ENCODE assay signal across 8 cellular contexts in the genomic region with DNA sequence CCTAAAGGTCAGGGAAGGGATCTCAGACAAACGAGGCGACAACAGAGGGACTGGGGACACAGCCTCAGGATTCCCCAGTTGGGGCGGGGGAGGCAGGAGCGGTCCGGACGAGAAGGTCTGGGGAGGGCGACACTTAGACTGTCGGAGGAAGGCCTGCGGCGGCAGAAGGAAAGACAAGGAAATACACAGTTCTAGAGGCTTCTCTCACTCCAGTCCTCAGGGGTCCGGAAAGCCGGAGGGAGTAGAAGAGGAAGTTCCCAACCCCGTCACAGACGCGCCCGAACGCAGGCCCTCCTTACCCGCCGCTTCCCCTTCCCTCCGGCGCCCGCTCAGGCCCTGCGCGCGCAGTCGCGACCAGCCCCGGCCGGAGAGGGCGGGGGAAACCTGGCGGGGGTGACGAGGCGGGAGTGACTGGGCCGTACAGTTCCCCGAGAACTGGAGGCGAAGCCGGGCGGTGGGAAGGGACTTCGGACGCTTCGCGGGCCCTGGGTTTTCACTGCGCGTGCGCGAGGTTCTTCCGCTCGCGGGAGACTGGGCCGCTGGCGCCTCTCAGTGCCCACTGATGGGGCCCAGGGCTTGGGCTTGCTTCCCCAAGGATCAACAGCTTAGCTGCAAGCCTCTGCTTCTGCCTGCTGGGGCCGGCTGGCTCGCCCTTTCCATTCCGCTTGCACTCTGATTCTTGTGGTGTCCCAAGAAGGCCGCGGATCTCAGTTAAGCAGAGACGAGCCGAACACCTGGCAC. TPM values are rescaled to one million over a fixed set of nuclear protein-coding genes. Genes with fewer than 3 reads are reported as not detected.
DNase-seq lines count a peak whose midpoint lies in the region; ATAC-seq, FAIRE-seq and TF ChIP-seq lines count a peak whose summit lies in the region.

Gene IPP, minus strand, starts transcription at position 356 of the 741 bp plus-strand sequence. CDS start 4,242 bp downstream, outside the sequence.

- H3K4me3 ChIP-seq in body of pancreas = peak within 1 kb of the TSS; percentile 37 to 83
- H3K4me3 ChIP-seq in gastrocnemius medialis = peak within 1 kb of the TSS; percentile 65 to 92 (median 72)

- peak; percentile 70 for FAIRE-seq in A204.1 (lab: Jason Lieb, UNC)
- FAIRE-seq in TTC549 (lab: Jason Lieb, UNC) = peak; percentile 46

- peak in 4 of 7 experiments; percentile 14 to 21 (median 18) for TF ChIP-seq CTCF in body of pancreas (IDR thresholded peaks at IDR 0.05)
- peak in 2 of 5 experiments; percentile 17 to 29 for TF ChIP-seq CTCF in gastrocnemius medialis (IDR thresholded peaks at IDR 0.05 in 4 of 5, conservative IDR thresholded peaks at IDR 0.05 in 1 of 5)

- intact Hi-C loops in body of pancreas (cut with DNase I) (no loop called here), gastrocnemius medialis (cut with DNase I; ENCODE audit: low total_unique reads) (loop anchor here (1.0 to 10.0 kb wide), 5 partner anchors 44 to 434 kb away; partner anchors contain the start of genes GPBP1L1 and MAST2)

- DNase-seq in NCI-H2107 treated with DMSO at 0.1 percent for 48 hours (lab: John Stamatoyannopoulos, UW; ENCODE audit: unreplicated experiment) = peak; percentile 98
- peak; percentile 97 to 99 (median 98) for DNase-seq in body of pancreas
- DNase-seq in iPS DF 4.7 (ENCODE audit: extremely low read depth, low spot score) = peak; percentile 81
- DNase-seq in gastrocnemius medialis = peak; percentile 95 to 97

- in situ Hi-C loops in gastrocnemius medialis (cut with MboI; ENCODE audit: low sequenced_read_pairs in 4 of 4) = no loop called here

- H3K27me3 ChIP-seq in body of pancreas = no peaks in the 10 kb centered on the region
- H3K27me3 ChIP-seq in gastrocnemius medialis = no peaks in the 10 kb centered on the region

- H3K27ac ChIP-seq in body of pancreas = peak within 1 kb of the TSS; percentile 88 to 98 (median 94)
- peak within 1 kb of the TSS; percentile 93 to 100 (median 94) for H3K27ac ChIP-seq in gastrocnemius medialis

- 0 to 1% methylated on average over 21 to 58 of the region's 58 CpGs for whole genome bisulfite sequencing in body of pancreas, 2 donors

- H3K36me3 ChIP-seq in body of pancreas (replicated peaks in 1 of 2; ENCODE audit: insufficient read depth in 1 of 2, low read depth in 2 of 2) = no peaks in the 10 kb centered on the region
- peaks cover 0 to 7% of the 10 kb centered on the region in 2 donors for H3K36me3 ChIP-seq in gastrocnemius medialis

- TF ChIP-seq POLR2A in body of pancreas (IDR thresholded peaks at IDR 0.05) (peak; percentile 88 to 97 (median 97)), gastrocnemius medialis (IDR thresholded peaks at IDR 0.05) (peak; percentile 93 to 95)

- peaks cover 19% of the 10 kb centered on the region for H3K4me1 ChIP-seq in body of pancreas
- peaks cover 11% of the 10 kb centered on the region in 2 donors for H3K4me1 ChIP-seq in gastrocnemius medialis

- H3K9me3 ChIP-seq in body of pancreas (no peaks in the 10 kb centered on the region), gastrocnemius medialis (no peaks in the 10 kb centered on the region)

- peak; percentile 90 for ATAC-seq in GM18520 (IDR thresholded peaks at IDR 0.05; ENCODE audit: unreplicated experiment)
- ATAC-seq in HG03064 (IDR thresholded peaks at IDR 0.05; ENCODE audit: low read depth, unreplicated experiment) = peak; percentile 91
- ATAC-seq in body of pancreas = peak; percentile 98
- peak; percentile 91 to 93 for ATAC-seq in gastrocnemius medialis

RNA-seq across cellular contexts. Expression of gene IPP, which starts in this region (rescaled TPM):
- 1 to 10 TPM; 7.5 to 7.9 TPM for total RNA-seq in body of pancreas
- total RNA-seq in gastrocnemius medialis = 10 to 100 TPM in 1 of 4 donors, 1 to 10 TPM in 3; 5.6 to 11.7 (median 7.1) TPM

Comparison
In these comparisons a context has a peak if more than half of its experiments do, and no peak if none do; other contexts are left out.
1. Peak in every context shown above with its lines: DNase-seq, ATAC-seq, H3K4me3 ChIP-seq and H3K27ac ChIP-seq.